27 cellular contexts compared by ENCODE assay signal in genomic region chr22:25508761-25509321, GRCh38.
"Had no signal": no experiment of that assay in that cellular context is flagged by ENCODE, and none has a peak within 500 bp of the region (broad histone marks: within the 10 kb centered on the region; RNA-seq: fewer than 3 reads in every experiment).

No MANE protein-coding gene starts in this region.

- H3K4me3 ChIP-seq: SJCRH30, SK-N-MC had no signal

- H3K27ac Mint-ChIP-seq: activated CD8-positive, alpha-beta T cell treated with anti-CD3 and anti-CD28 coated beads for 36 hours; activated naive CD8-positive, alpha-beta T cell treated with anti-CD3 and anti-CD28 coated beads for 36 hours; activated T-cell treated with anti-CD3 and anti-CD28 coated beads, Interleukin-2, amount 50 U/mL, for 72 hours; activated T-helper 17 cell treated with anti-CD3 and anti-CD28 coated beads, Interleukin-2, amount 50 U/mL, for 72 hours had no signal

- H3K4me1 Mint-ChIP-seq: activated naive CD8-positive, alpha-beta T cell treated with anti-CD3 and anti-CD28 coated beads for 36 hours; activated T-helper 17 cell treated with anti-CD3 and anti-CD28 coated beads, Interleukin-2, amount 50 U/mL, for 72 hours had no signal

- H3K9me3 Mint-ChIP-seq: activated CD8-positive, alpha-beta T cell treated with anti-CD3 and anti-CD28 coated beads for 36 hours; activated naive CD8-positive, alpha-beta T cell treated with anti-CD3 and anti-CD28 coated beads for 36 hours; activated T-helper 17 cell treated with anti-CD3 and anti-CD28 coated beads, Interleukin-2, amount 50 U/mL, for 72 hours had no signal

- H3K27me3 ChIP-seq: brain microvascular endothelial cell, SJCRH30 had no signal

- H3K27ac ChIP-seq: brain microvascular endothelial cell, SJCRH30, SK-N-MC had no signal

- H3K36me3 ChIP-seq: brain microvascular endothelial cell, SJCRH30 had no signal

- H3K4me1 ChIP-seq: SJCRH30 had no signal

- ATAC-seq: activated CD4-positive, CD25-positive, alpha-beta regulatory T cell treated with anti-CD3 and anti-CD28 coated beads, Interleukin-2, amount 50 U/mL, for 24 hours; activated CD8-positive, alpha-beta T cell treated with anti-CD3 and anti-CD28 coated beads for 36 hours; activated T-cell treated with anti-CD3 and anti-CD28 coated beads, Interleukin-2, amount 50 U/mL, for 72 hours; activated T-helper 17 cell treated with anti-CD3 and anti-CD28 coated beads, Interleukin-2, amount 50 U/mL, for 72 hours had no signal

- H3K4me3 Mint-ChIP-seq: activated CD8-positive, alpha-beta T cell treated with anti-CD3 and anti-CD28 coated beads for 36 hours; activated naive CD8-positive, alpha-beta T cell treated with anti-CD3 and anti-CD28 coated beads for 36 hours; activated T-cell treated with anti-CD3 and anti-CD28 coated beads, Interleukin-2, amount 50 U/mL, for 72 hours; activated T-helper 17 cell treated with anti-CD3 and anti-CD28 coated beads, Interleukin-2, amount 50 U/mL, for 72 hours had no signal

- H3K9me3 ChIP-seq: SJCRH30 had no signal

- H3K27me3 Mint-ChIP-seq: activated CD8-positive, alpha-beta T cell treated with anti-CD3 and anti-CD28 coated beads for 36 hours; activated naive CD8-positive, alpha-beta T cell treated with anti-CD3 and anti-CD28 coated beads for 36 hours had no signal

- DNase-seq: activated CD4-positive, alpha-beta T cell treated with anti-CD3 and anti-CD28 coated beads for 48 hours; activated CD8-positive, alpha-beta T cell treated with anti-CD3 and anti-CD28 coated beads for 36 hours; activated effector memory CD4-positive, alpha-beta T cell treated with anti-CD3 and anti-CD28 coated beads, Interleukin-2, amount 50 U/mL, for 16 hours; activated naive CD4-positive, alpha-beta T cell; activated naive CD4-positive, alpha-beta T cell treated with anti-CD3 and anti-CD28 coated beads, Interleukin-2, amount 50 U/mL, for 16 hours; activated naive CD8-positive, alpha-beta T cell treated with anti-CD3 and anti-CD28 coated beads for 36 hours; activated T-cell treated with anti-CD3 and anti-CD28 coated beads, Interleukin-2, amount 50 U/mL, for 1 hour; activated T-cell treated with anti-CD3 and anti-CD28 coated beads, Interleukin-2, amount 50 U/mL, for 72 hours; amniotic stem cell; aorta; brain microvascular endothelial cell; central memory CD4-positive, alpha-beta T cell; Karpas-422; NCI-H1048; NCI-H1436 treated with DMSO at 0.1 percent for 48 hours; NCI-H1694 treated with DMSO at 0.1 percent for 48 hours; NCI-H2029; NCI-H2171; NCI-H510A; NCI-H526; NCI-H748 treated with DMSO at 0.1 percent for 48 hours; OCI-M1; SJCRH30; T1000 had no signal
